Comparison of ENCODE assay signal across 13 cellular contexts in genomic region chr2:86062043-86062442, GRCh38. TPM values are rescaled to one million over a fixed set of nuclear protein-coding genes. Genes with fewer than 3 reads are reported as not detected.
DNase-seq lines count a peak whose midpoint lies in the region; ATAC-seq and TF ChIP-seq lines count a peak whose summit lies in the region.
"Had no signal": no experiment of that assay in that cellular context is flagged by ENCODE, and none has a peak within 500 bp of the region (broad histone marks: within the 10 kb centered on the region; RNA-seq: fewer than 3 reads in every experiment).

No MANE protein-coding gene starts in this region.

- no peaks in the 10 kb centered on the region for H3K27me3 ChIP-seq in cardiac muscle cell
- H3K27me3 ChIP-seq in right atrium auricular region, result no peaks in the 10 kb centered on the region
- H3K27me3 ChIP-seq in brain microvascular endothelial cell (replicated peaks), result no peaks in the 10 kb centered on the region
- no peaks in the 10 kb centered on the region for H3K27me3 ChIP-seq in left lung
- no peaks in the 10 kb centered on the region for H3K27me3 ChIP-seq in uterus

- H3K4me1 Mint-ChIP-seq in activated CD4-positive, alpha-beta T cell treated with anti-CD3 and anti-CD28 coated beads for 36 hours, result peaks cover 3% of the 10 kb centered on the region

- H3K9me3 Mint-ChIP-seq in activated CD4-positive, alpha-beta T cell treated with anti-CD3 and anti-CD28 coated beads for 36 hours (ENCODE audit: low read depth), result no peaks in the 10 kb centered on the region

- H3K4me3 ChIP-seq in cardiac muscle cell, result no peak overlapping the region
- H3K4me3 ChIP-seq in right atrium auricular region, result no peak overlapping the region
- H3K4me3 ChIP-seq in brain microvascular endothelial cell (ENCODE audit: low read depth, low read length), result no peak overlapping the region
- no peak overlapping the region for H3K4me3 ChIP-seq in left lung
- no peak overlapping the region for H3K4me3 ChIP-seq in uterus
- H3K4me3 ChIP-seq: GM12878, HAP-1 had no signal

- H3K9me3 ChIP-seq in cardiac muscle cell (ENCODE audit: low read depth) (no peaks in the 10 kb centered on the region), right atrium auricular region (peaks cover 0 to 14% of the 10 kb centered on the region in 2 donors), left lung (peaks cover 0 to 2% of the 10 kb centered on the region in 2 donors), uterus (peaks cover 0 to 3% of the 10 kb centered on the region in 2 donors)
- H3K9me3 ChIP-seq: HAP-1 had no signal

- H3K27ac ChIP-seq in cardiac muscle cell (peak overlapping the region; percentile 6), right atrium auricular region (no peak overlapping the region), brain microvascular endothelial cell (peak overlapping the region; percentile 51), left lung (no peak overlapping the region), uterus (peak overlapping the region; percentile 46 to 57)

- TF ChIP-seq CTCF in cardiac muscle cell (IDR thresholded peaks at IDR 0.05; ENCODE audit: low read depth, low read length), result no peak
- no peak for TF ChIP-seq CTCF in right atrium auricular region (IDR thresholded peaks at IDR 0.05)
- TF ChIP-seq CTCF in brain microvascular endothelial cell (IDR thresholded peaks at IDR 0.05; ENCODE audit: low read depth, low read length, missing control alignments), result no peak
- no peak for TF ChIP-seq CTCF in left lung (IDR thresholded peaks at IDR 0.05)
- no peak for TF ChIP-seq CTCF in uterus (IDR thresholded peaks at IDR 0.05)
- TF ChIP-seq CTCF in GM13976 (IDR thresholded peaks at IDR 0.05; ENCODE audit: borderline replicate concordance, control extremely low read depth, extremely low read depth, insufficient read depth, missing control alignments), result no peak

- POLR2A ChIA-PET in activated CD4-positive, alpha-beta T cell treated with anti-CD3 and anti-CD28 coated beads for 36 hours (lab: Charles Lee), result no interaction called here

- no peak overlapping the region for H3K27ac Mint-ChIP-seq in activated CD4-positive, alpha-beta T cell treated with anti-CD3 and anti-CD28 coated beads for 36 hours

- H3K36me3 Mint-ChIP-seq in activated CD4-positive, alpha-beta T cell treated with anti-CD3 and anti-CD28 coated beads for 36 hours (ENCODE audit: low read depth), result peaks cover 65% of the 10 kb centered on the region

- DNase-seq in cardiac muscle cell (ENCODE audit: low read depth in 1 of 2, low spot score in 1 of 2) (peak in 1 of 2 donors; percentile 76), right atrium auricular region (ENCODE audit: low spot score) (no peak), brain microvascular endothelial cell (peak; percentile 61), left lung (no peak), uterus (no peak), GM13976 (ENCODE audit: low spot score) (no peak), KBM-7 (no peak)
- no peak for DNase-seq in activated CD4-positive, alpha-beta T cell treated with anti-CD3 and anti-CD28 coated beads for 36 hours
- DNase-seq: effector CD8-positive, alpha-beta T cell; NCI-H1417; NCI-H510A treated with DMSO at 0.1 percent for 48 hours had no signal

- H3K4me1 ChIP-seq in cardiac muscle cell (ENCODE audit: low read depth), result peaks cover 10% of the 10 kb centered on the region
- peaks cover 0 to 7% of the 10 kb centered on the region in 2 donors for H3K4me1 ChIP-seq in right atrium auricular region
- peaks cover 0 to 6% of the 10 kb centered on the region in 2 donors for H3K4me1 ChIP-seq in left lung
- peaks cover 8 to 10% of the 10 kb centered on the region in 2 donors for H3K4me1 ChIP-seq in uterus
- H3K4me1 ChIP-seq: HAP-1 had no signal

- H3K27me3 Mint-ChIP-seq in activated CD4-positive, alpha-beta T cell treated with anti-CD3 and anti-CD28 coated beads for 36 hours, result no peaks in the 10 kb centered on the region

- TF ChIP-seq POLR2A in uterus (IDR thresholded peaks at IDR 0.05), result no peak

- in situ Hi-C loops in brain microvascular endothelial cell (cut with HindIII; ENCODE audit: low pct_ligation_motif_present, low sequenced_read_pairs), result no loop called here
- in situ Hi-C loops in GM13976 (cut with MboI; ENCODE audit: low sequenced_read_pairs, unreplicated experiment), result no loop called here
- in situ Hi-C loops in KBM-7 (cut with MboI; ENCODE audit: low pct_unique_long_range_greater_than_20kb, low sequenced_read_pairs), result no loop called here

- H3K36me3 ChIP-seq in cardiac muscle cell, result peaks cover 31% of the 10 kb centered on the region
- H3K36me3 ChIP-seq in right atrium auricular region, result peaks cover 41% of the 10 kb centered on the region
- peaks cover 33% of the 10 kb centered on the region for H3K36me3 ChIP-seq in brain microvascular endothelial cell (replicated peaks)
- H3K36me3 ChIP-seq in left lung, result peaks cover 0 to 62% of the 10 kb centered on the region in 2 donors
- H3K36me3 ChIP-seq in uterus, result no peaks in the 10 kb centered on the region

- CTCF ChIA-PET in activated CD4-positive, alpha-beta T cell treated with anti-CD3 and anti-CD28 coated beads for 36 hours (lab: Charles Lee), result interaction anchor here (0.6 kb wide), 1 partner anchor 86 kb away, joined by 4 read pairs; no protein-coding TSS in a partner anchor

- ATAC-seq in left lung, result peak; percentile 63
- ATAC-seq in activated CD4-positive, alpha-beta T cell treated with anti-CD3 and anti-CD28 coated beads for 36 hours, result no peak
- ATAC-seq: GM12878 had no signal

- no peak overlapping the region for H3K4me3 Mint-ChIP-seq in activated CD4-positive, alpha-beta T cell treated with anti-CD3 and anti-CD28 coated beads for 36 hours

- intact Hi-C loops in left lung (cut with DNase I), result no loop called here
- intact Hi-C loops in uterus (cut with DNase I; ENCODE audit: low total_unique reads), result no loop called here
- intact Hi-C loops in activated CD4-positive, alpha-beta T cell treated with anti-CD3 and anti-CD28 coated beads for 36 hours (cut with DNase I, micrococcal nuclease), result no loop called here

RNA-seq across cellular contexts. Expression of gene POLR1A, which starts 43.6 kb away (rescaled TPM):
- total RNA-seq in cardiac muscle cell (12.5 and 19.4 TPM in 2 replicates), right atrium auricular region (10 to 100 TPM; 14.1 to 20.6 TPM), left lung (10 to 100 TPM; 26.8 to 34.7 TPM), uterus (10 to 100 TPM; 10.9 to 38.8 (median 17.7) TPM)
- polyA plus RNA-seq in cardiac muscle cell, result 6.8 and 8.2 TPM in 2 replicates
- 10 to 100 TPM; 38.1 to 45.5 TPM for total RNA-seq in activated CD4-positive, alpha-beta T cell treated with anti-CD3 and anti-CD28 coated beads for 36 hours

RNA-seq across cellular contexts. Expression of gene PTCD3, which starts 44.0 kb away (rescaled TPM):
- total RNA-seq in cardiac muscle cell (107 and 180 TPM in 2 replicates), right atrium auricular region (100 to 1,000 TPM in 1 of 2 donors, 10 to 100 TPM in 1; 39.5 to 153 TPM), left lung (10 to 100 TPM; 76.8 to 80.5 TPM), uterus (100 to 1,000 TPM in 2 of 4 donors, 10 to 100 TPM in 2; 87.9 to 160 (median 103) TPM)
- 112 and 174 TPM in 2 replicates for polyA plus RNA-seq in cardiac muscle cell
- total RNA-seq in activated CD4-positive, alpha-beta T cell treated with anti-CD3 and anti-CD28 coated beads for 36 hours, result 100 to 1,000 TPM; 200 to 245 TPM

Comparison
In these comparisons a context has a peak if more than half of its experiments do, and no peak if none do; other contexts are left out.
1. H3K27ac ChIP-seq: peak in cardiac muscle cell (single experiment), brain microvascular endothelial cell (single experiment) and uterus (2 of 2); none in right atrium auricular region (0 of 2) and left lung (0 of 2).